Comparison of ENCODE assay signal across 12 cellular contexts in the genomic region with DNA sequence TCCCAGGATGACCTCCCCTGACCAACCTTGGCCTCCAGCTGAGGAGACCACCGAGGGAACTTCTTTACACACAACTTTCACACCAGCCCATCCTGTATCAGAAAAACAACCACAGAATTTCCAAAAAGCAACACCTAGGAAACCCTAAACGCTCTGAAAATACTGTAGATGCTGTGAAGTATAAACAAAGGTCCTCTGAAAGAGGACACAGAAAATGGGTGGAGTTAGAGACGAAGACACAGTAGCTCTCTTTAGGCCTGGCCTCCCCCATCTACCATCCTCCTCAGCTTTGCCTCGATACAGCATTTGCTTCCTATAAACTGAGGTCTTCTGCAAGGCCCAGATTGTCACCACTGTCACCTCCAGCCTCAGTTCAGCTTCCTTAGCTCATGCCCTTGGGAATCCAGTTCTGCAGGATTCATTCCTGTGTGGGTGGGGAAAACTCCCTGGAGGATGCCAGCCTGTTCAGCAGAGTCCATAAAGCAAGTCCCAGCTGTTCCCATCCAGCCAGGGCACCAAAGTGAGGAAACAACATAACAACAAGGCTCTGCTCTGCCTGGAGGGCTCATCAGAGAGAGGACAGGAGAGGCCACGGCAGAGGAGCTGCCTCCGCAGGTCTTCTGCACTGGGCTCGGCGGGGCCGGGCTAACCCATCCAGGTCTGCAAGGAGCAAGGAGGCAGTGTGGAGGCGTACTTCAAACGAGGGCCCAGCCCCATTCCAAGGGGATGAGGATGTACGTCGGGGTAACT. TPM values are rescaled to one million over a fixed set of nuclear protein-coding genes. Genes with fewer than 3 reads are reported as not detected.
A peak's percentile ranks its signal among the peaks of the same experiment; 100 is the strongest.
DNase-seq lines count a peak whose midpoint lies in the region; ATAC-seq and TF ChIP-seq lines count a peak whose summit lies in the region.
"Had no signal": no experiment of that assay in that cellular context is flagged by ENCODE, and none has a peak within 500 bp of the region (broad histone marks: within the 10 kb centered on the region; RNA-seq: fewer than 3 reads in every experiment).

No MANE protein-coding gene starts in this region.

- H3K36me3 Mint-ChIP-seq in MCF 10A (ENCODE audit: insufficient read depth, unreplicated experiment) (no peaks in the 10 kb centered on the region), naive B cell (peaks cover 7 to 21% of the 10 kb centered on the region in 2 donors)

- in situ Hi-C loops in T47D (cut with HindIII; ENCODE audit: low pct_unique_long_range_greater_than_20kb, low sequenced_read_pairs), result no loop called here

- 55% methylated on average over 13 of the region's 13 CpGs for WGBS in aorta, 2 donors

- TF ChIP-seq CTCF in MCF 10A (IDR thresholded peaks at IDR 0.05; ENCODE audit: unreplicated experiment), result no peak

- DNase-seq in T47D (ENCODE audit: low read depth in 1 of 2, low spot score in 1 of 2), result peak; percentile 76 to 95
- DNase-seq in MCF 10A (ENCODE audit: unreplicated experiment), result no peak
- DNase-seq in caudate nucleus (lab: John Stamatoyannopoulos, UW), result peak in 1 of 61 donors; percentile 30
- no peak for DNase-seq in naive B cell
- no peak for DNase-seq in aorta
- DNase-seq: activated T-cell treated with anti-CD3 and anti-CD28 coated beads, Interleukin-2, amount 50 U/mL, for 48 hours; NCI-H1105 treated with DMSO at 0.1 percent for 48 hours; NK-92 treated with Interleukin-12 subunit alpha and Interleukin-12 subunit beta, amount 100 ng/mL, for 24 hours had no signal

- H3K4me1 Mint-ChIP-seq in MCF 10A (ENCODE audit: insufficient read depth, unreplicated experiment), result peaks cover 17% of the 10 kb centered on the region
- peaks cover 87 to 99% (median 99%) of the 10 kb centered on the region in 3 donors for H3K4me1 Mint-ChIP-seq in naive B cell

- H3K4me3 Mint-ChIP-seq in MCF 10A (ENCODE audit: unreplicated experiment) (no peak overlapping the region), naive B cell (peak overlapping the region; percentile 31 to 92 (median 76))

- CTCF ChIA-PET in MCF 10A (lab: Yijun Ruan, JAX), result interaction anchor here (0.6 to 5.2 kb wide), 14 partner anchors 8 to 586 kb away, joined by 3 to 34 read pairs (median 4); a partner anchor contains a TSS

- H3K4me3 ChIP-seq in aorta (ENCODE audit: low read length in 2 of 2), result no peak overlapping the region

- H3K27me3 Mint-ChIP-seq in MCF 10A (ENCODE audit: insufficient read depth, unreplicated experiment), result peaks cover 11% of the 10 kb centered on the region
- H3K27me3 Mint-ChIP-seq in naive B cell, result no peaks in the 10 kb centered on the region
- H3K27me3 Mint-ChIP-seq: stimulated activated naive CD8-positive, alpha-beta T cell treated with anti-CD3 and anti-CD28 coated beads, Interleukin-15, Interleukin-2, amounts not matched to agents 100 ng/mL and 50 ng/mL, for 24 hours had no signal

- no peaks in the 10 kb centered on the region for H3K36me3 ChIP-seq in aorta (ENCODE audit: control insufficient read depth in 1 of 2, insufficient read depth in 2 of 2, low read length in 1 of 2)

- H3K27ac ChIP-seq in caudate nucleus (ENCODE audit: low read depth, low read length), result peak overlapping the region; percentile 93
- H3K27ac ChIP-seq in aorta (ENCODE audit: low read depth in 1 of 2, low read length in 2 of 2), result peak overlapping the region; percentile 47 to 60

- BruUV-seq in MCF 10A (replicated peaks; lab: Mats Ljungman, UMichigan), result no TSS peak

- H3K27ac Mint-ChIP-seq in MCF 10A (ENCODE audit: low read depth, unreplicated experiment) (no peak overlapping the region), naive B cell (peak overlapping the region; percentile 92 to 99 (median 96))

- no peaks in the 10 kb centered on the region for H3K9me3 ChIP-seq in aorta (ENCODE audit: control insufficient read depth, low read length)

- H3K9me3 Mint-ChIP-seq in MCF 10A (ENCODE audit: unreplicated experiment), result no peaks in the 10 kb centered on the region
- H3K9me3 Mint-ChIP-seq in naive B cell, result no peaks in the 10 kb centered on the region
- H3K9me3 Mint-ChIP-seq: stimulated activated naive CD8-positive, alpha-beta T cell treated with anti-CD3 and anti-CD28 coated beads, Interleukin-15, Interleukin-2, amounts not matched to agents 100 ng/mL and 50 ng/mL, for 24 hours had no signal

- ATAC-seq in naive B cell (ENCODE audit: low read depth in 2 of 2) (no peak), aorta (ENCODE audit: low FRiP score) (no peak), GM18502 (IDR thresholded peaks at IDR 0.05; ENCODE audit: poor library complexity, unreplicated experiment) (no peak), GM21737 (IDR thresholded peaks at IDR 0.05; ENCODE audit: unreplicated experiment) (no peak)
- ATAC-seq in activated CD4-positive, CD25-positive, alpha-beta regulatory T cell treated with anti-CD3 and anti-CD28 coated beads, Interleukin-2, amount 50 U/mL, for 24 hours, result no peak

- POLR2A ChIA-PET in MCF 10A (lab: Yijun Ruan, JAX), result interaction anchor here (0.6 to 4.3 kb wide), 6 partner anchors 8 to 54 kb away, joined by 3 to 30 read pairs (median 4); a partner anchor contains a TSS

- H3K4me1 ChIP-seq in aorta (ENCODE audit: control insufficient read depth in 1 of 2, insufficient read depth in 2 of 2, low read length in 2 of 2), result peaks cover 6 to 19% of the 10 kb centered on the region in 2 donors

- intact Hi-C loops in MCF 10A (cut with micrococcal nuclease) (no loop called here), aorta (cut with DNase I) (no loop called here)

- H3K27me3 ChIP-seq in aorta (ENCODE audit: control insufficient read depth in 1 of 2, insufficient read depth in 2 of 2, low read length in 1 of 2), result no peaks in the 10 kb centered on the region

RNA-seq across cellular contexts. Expression of a gene that starts 15.0 kb away (rescaled TPM):
- total RNA-seq in MCF 10A (2022), result 3.4 and 4.4 TPM in 2 replicates
- polyA plus RNA-seq in naive B cell (ENCODE audit: low read depth in 6 of 6), result 10 to 100 TPM in 3 of 6 donors, 1 to 10 TPM in 2, not detected in 1; 8.5 to 16.9 (median 10.6) TPM
- total RNA-seq in aorta, result 10 to 100 TPM; 41.3 to 87.5 TPM
- polyA plus RNA-seq in aorta, result 10 to 100 TPM in 1 of 2 donors, 1 to 10 TPM in 1; 9.3 to 12.4 TPM

RNA-seq across cellular contexts. Expression of a gene that starts 36.6 kb away (rescaled TPM):
- 162 and 174 TPM in 2 replicates for total RNA-seq in MCF 10A (2022)
- polyA plus RNA-seq in naive B cell (ENCODE audit: low read depth in 6 of 6), result 10 to 100 TPM; 12.6 to 50.8 (median 28.2) TPM
- 100 to 1,000 TPM; 104 to 141 TPM for total RNA-seq in aorta
- 10 to 100 TPM in 1 of 2 donors, 1 to 10 TPM in 1; 4.8 to 11.0 TPM for polyA plus RNA-seq in aorta

Comparison
In these comparisons a context has a peak if more than half of its experiments do, and no peak if none do; other contexts are left out.
1. DNase-seq: peak in T47D (2 of 2); none in MCF 10A (single experiment), naive B cell (single experiment) and aorta (0 of 2).